In genomic region chr16:89918453-89919347, GRCh38 we compare ENCODE assay signal across 8 cellular contexts. TPM values are rescaled to one million over a fixed set of nuclear protein-coding genes. Genes with fewer than 3 reads are reported as not detected.
DNase-seq lines count a peak whose midpoint lies in the region; ATAC-seq lines count a peak whose summit lies in the region.

MC1R (plus strand) TSS chr16:89918862; CDS start chr16:89919259, 397 bp downstream.

- peak within 1 kb of the TSS; percentile 80 for H3K18ac ChIP-seq in trophoblast cell (ENCODE audit: low read length)

- H3K79me2 ChIP-seq in trophoblast cell (ENCODE audit: control insufficient read depth, insufficient read depth, low read length, poor library complexity), result peaks cover 18% of the 10 kb centered on the region

- H3K9me3 Mint-ChIP-seq in activated CD4-positive, alpha-beta memory T cell treated with anti-CD3 and anti-CD28 coated beads for 36 hours, result no peaks in the 10 kb centered on the region

- H3K4me3 Mint-ChIP-seq in activated CD4-positive, alpha-beta memory T cell treated with anti-CD3 and anti-CD28 coated beads for 36 hours, result peak within 1 kb of the TSS; percentile 51

- peak within 1 kb of the TSS; percentile 86 for H4K91ac ChIP-seq in trophoblast cell (ENCODE audit: low read depth, low read length)

- peaks cover 51% of the 10 kb centered on the region for H3K4me1 Mint-ChIP-seq in activated CD4-positive, alpha-beta memory T cell treated with anti-CD3 and anti-CD28 coated beads for 36 hours (ENCODE audit: low read depth)

- peak; percentile 64 for DNase-seq in GM03348 (ENCODE audit: low spot score)
- DNase-seq in HT-29 (ENCODE audit: low spot score), result peak; percentile 16
- DNase-seq in activated CD4-positive, alpha-beta memory T cell treated with anti-CD3 and anti-CD28 coated beads for 36 hours, result peak; percentile 37
- peak; percentile 32 for DNase-seq in fibroblast of gingiva (ENCODE audit: low read depth)
- peak in 1 of 2 donors; percentile 58 for DNase-seq in trophoblast cell
- no peak for DNase-seq in AG20443 (ENCODE audit: low spot score)
- DNase-seq in activated CD4-positive, CD25-positive, alpha-beta regulatory T cell (lab: John Stamatoyannopoulos, UW), result no peak

- ATAC-seq in GM19023 (IDR thresholded peaks at IDR 0.05; ENCODE audit: unreplicated experiment), result no peak

- H3K27me3 ChIP-seq in trophoblast cell (ENCODE audit: insufficient read depth, low read length), result no peaks in the 10 kb centered on the region

- peak within 1 kb of the TSS; percentile 52 for H3K27ac ChIP-seq in trophoblast cell (ENCODE audit: low read depth, low read length)

- intact Hi-C loops in activated CD4-positive, alpha-beta memory T cell treated with anti-CD3 and anti-CD28 coated beads for 36 hours (cut with micrococcal nuclease), result no loop called here

- H3K4me3 ChIP-seq in trophoblast cell (ENCODE audit: low read depth, low read length), result peak within 1 kb of the TSS; percentile 48

- H3K23ac ChIP-seq in trophoblast cell (ENCODE audit: low read length), result no peak within 1 kb of the TSS

- CTCF ChIA-PET in activated CD4-positive, alpha-beta memory T cell treated with anti-CD3 and anti-CD28 coated beads for 36 hours (lab: Charles Lee), result interaction anchor here (0.7 to 1.5 kb wide), 4 partner anchors 9 to 1061 kb away, joined by 3 to 7 read pairs (median 4); no protein-coding TSS in a partner anchor

- peak within 1 kb of the TSS; percentile 88 for H3K4me2 ChIP-seq in trophoblast cell (ENCODE audit: low read length)

- H2BK12ac ChIP-seq in trophoblast cell (ENCODE audit: low read length), result peak within 1 kb of the TSS; percentile 80

- H3K4ac ChIP-seq in trophoblast cell (ENCODE audit: low read depth, low read length), result peak within 1 kb of the TSS; percentile 59

- H3K27me3 Mint-ChIP-seq in activated CD4-positive, alpha-beta memory T cell treated with anti-CD3 and anti-CD28 coated beads for 36 hours, result peaks cover 33% of the 10 kb centered on the region

- peak within 1 kb of the TSS; percentile 85 for H3K14ac ChIP-seq in trophoblast cell (ENCODE audit: low read length)

- POLR2A ChIA-PET in activated CD4-positive, alpha-beta memory T cell treated with anti-CD3 and anti-CD28 coated beads for 36 hours (lab: Charles Lee), result interaction anchor here (0.7 kb wide), 1 partner anchor 54 kb away, joined by 3 read pairs; no protein-coding TSS in a partner anchor

- WGBS in trophoblast cell (ENCODE audit: extremely low coverage, insufficient coverage, insufficient read length), result no CpG with 5 or more reads among the region's 23 CpGs

- peaks cover 2% of the 10 kb centered on the region in 2 experiments for H3K36me3 ChIP-seq in trophoblast cell (ENCODE audit: control insufficient read depth in 1 of 2, insufficient read depth in 2 of 2, low read length in 2 of 2)

- H3K27ac Mint-ChIP-seq in activated CD4-positive, alpha-beta memory T cell treated with anti-CD3 and anti-CD28 coated beads for 36 hours, result peak within 1 kb of the TSS; percentile 8

- H3K36me3 Mint-ChIP-seq in activated CD4-positive, alpha-beta memory T cell treated with anti-CD3 and anti-CD28 coated beads for 36 hours, result peaks cover 2% of the 10 kb centered on the region

- peak within 1 kb of the TSS; percentile 52 for H2BK120ac ChIP-seq in trophoblast cell (ENCODE audit: insufficient read depth, low read length, poor library complexity)

- peaks cover 7% of the 10 kb centered on the region for H3K9me3 ChIP-seq in trophoblast cell (ENCODE audit: insufficient read depth, low read depth, low read length)

- H3K4me1 ChIP-seq in trophoblast cell (ENCODE audit: control insufficient read depth in 1 of 2, insufficient read depth in 2 of 2, low read length in 2 of 2), result peaks cover 29 to 37% of the 10 kb centered on the region in 2 experiments

- H4K12ac ChIP-seq in trophoblast cell (ENCODE audit: low read depth, low read length), result peak within 1 kb of the TSS; percentile 68

- peak within 1 kb of the TSS; percentile 60 for H2BK5ac ChIP-seq in trophoblast cell (ENCODE audit: low read depth, low read length, poor library complexity)

- H2AFZ ChIP-seq in trophoblast cell (ENCODE audit: insufficient read depth, low read length, poor library complexity), result peak within 1 kb of the TSS; percentile 69

- H4K8ac ChIP-seq in trophoblast cell (ENCODE audit: low read depth, low read length), result peak within 1 kb of the TSS; percentile 95

- H3K79me1 ChIP-seq in trophoblast cell (ENCODE audit: low read length), result peaks cover 38% of the 10 kb centered on the region

- H2AK5ac ChIP-seq in trophoblast cell (ENCODE audit: low read length), result peak within 1 kb of the TSS; percentile 87

- no peak within 1 kb of the TSS for H3K9ac ChIP-seq in trophoblast cell (ENCODE audit: low read length)

RNA-seq across cellular contexts. Expression of gene MC1R, which starts in this region (rescaled TPM):
- 5.2 and 5.3 TPM in 2 replicates for total RNA-seq in HT-29 (2014; rRNA removed; shearing (Covaris generic))
- 1 to 10 TPM in 1 of 2 experiments, under 1 TPM in 1; 0.85 to 1.3 TPM for total RNA-seq in activated CD4-positive, alpha-beta memory T cell treated with anti-CD3 and anti-CD28 coated beads for 36 hours
- polyA plus RNA-seq in trophoblast cell (2013), result 3.3 TPM in 2 replicates

Comparison
In these comparisons a context has a peak if more than half of its experiments do, and no peak if none do; other contexts are left out.
1. DNase-seq: peak in GM03348 (single experiment), HT-29 (single experiment), activated CD4-positive, alpha-beta memory T cell treated with anti-CD3 and anti-CD28 coated beads for 36 hours (single experiment) and fibroblast of gingiva (single experiment); none in AG20443 (single experiment) and activated CD4-positive, CD25-positive, alpha-beta regulatory T cell (0 of 4).